9 cellular contexts compared by ENCODE assay signal in genomic region chr1:46130144-46130543, GRCh38. TPM values are rescaled to one million over a fixed set of nuclear protein-coding genes. Genes with fewer than 3 reads are reported as not detected.
DNase-seq lines count a peak whose midpoint lies in the region; ATAC-seq and TF ChIP-seq lines count a peak whose summit lies in the region.
"Had no signal": no experiment of that assay in that cellular context is flagged by ENCODE, and none has a peak within 500 bp of the region (broad histone marks: within the 10 kb centered on the region; RNA-seq: fewer than 3 reads in every experiment).

No MANE protein-coding gene starts in this region.

- 47% methylated on average over 1 of the region's 1 CpG for WGBS in right lobe of liver (ENCODE audit: insufficient coverage, low coverage, low lambda C conversion rate, missing lambda C conversion rate)

- TF ChIP-seq POLR2A in right lobe of liver (IDR thresholded peaks at IDR 0.05) = no peak

- peaks cover 28 to 45% (median 38%) of the 10 kb centered on the region in 10 experiments for H3K4me1 ChIP-seq in BLaER1 treated with 17β-estradiol and CSF1 and Interleukin-3, amounts not matched to agents 10 nM and 100 nM
- H3K4me1 ChIP-seq in right lobe of liver = no peaks in the 10 kb centered on the region

- peak overlapping the region; percentile 100 for H3K27ac Mint-ChIP-seq in nephron
- no peak overlapping the region for H3K27ac Mint-ChIP-seq in activated T-cell treated with anti-CD3 and anti-CD28 coated beads, Interleukin-2, amount 50 U/mL, for 24 hours

- no peaks in the 10 kb centered on the region for H3K27me3 ChIP-seq in BLaER1 treated with 17β-estradiol and CSF1 and Interleukin-3, amounts not matched to agents 10 nM and 100 nM
- H3K27me3 ChIP-seq in right lobe of liver = peaks cover 0 to 21% of the 10 kb centered on the region in 2 donors

- H3K4me1 Mint-ChIP-seq in nephron = peaks cover 48% of the 10 kb centered on the region
- peaks cover 35% of the 10 kb centered on the region for H3K4me1 Mint-ChIP-seq in activated T-cell treated with anti-CD3 and anti-CD28 coated beads, Interleukin-2, amount 50 U/mL, for 24 hours (ENCODE audit: low read depth)

- H3K36me3 Mint-ChIP-seq in nephron (ENCODE audit: low read depth) = peaks cover 8% of the 10 kb centered on the region
- H3K36me3 Mint-ChIP-seq in activated T-cell treated with anti-CD3 and anti-CD28 coated beads, Interleukin-2, amount 50 U/mL, for 24 hours (ENCODE audit: low read depth) = peaks cover 2% of the 10 kb centered on the region

- H3K9me3 Mint-ChIP-seq in nephron = no peaks in the 10 kb centered on the region
- H3K9me3 Mint-ChIP-seq in activated T-cell treated with anti-CD3 and anti-CD28 coated beads, Interleukin-2, amount 50 U/mL, for 24 hours = no peaks in the 10 kb centered on the region

- TF ChIP-seq CTCF in LNCAP (IDR thresholded peaks at IDR 0.05) (peak; percentile 18; the same call in 1 of the 2 replicates), nephron (IDR thresholded peaks at IDR 0.05; ENCODE audit: unreplicated experiment in 3 of 3) (peak in 1 of 3 experiments; percentile 11), right lobe of liver (IDR thresholded peaks at IDR 0.05) (no peak)

- no peaks in the 10 kb centered on the region for H3K9me3 ChIP-seq in BLaER1 treated with 17β-estradiol and CSF1 and Interleukin-3, amounts not matched to agents 10 nM and 100 nM (replicated peaks in 1 of 11)
- no peaks in the 10 kb centered on the region for H3K9me3 ChIP-seq in right lobe of liver

- H3K4me3 Mint-ChIP-seq in nephron = peak overlapping the region; percentile 88 to 92 (median 91)
- H3K4me3 Mint-ChIP-seq in activated T-cell treated with anti-CD3 and anti-CD28 coated beads, Interleukin-2, amount 50 U/mL, for 24 hours = no peak overlapping the region

- peak overlapping the region; percentile 72 to 93 (median 81) for H3K4me2 ChIP-seq in BLaER1 treated with 17β-estradiol and CSF1 and Interleukin-3, amounts not matched to agents 10 nM and 100 nM

- peaks cover 0 to 30% (median 12%) of the 10 kb centered on the region in 11 experiments; a peak in 11 of 22 replicates for H3K36me3 ChIP-seq in BLaER1 treated with 17β-estradiol and CSF1 and Interleukin-3, amounts not matched to agents 10 nM and 100 nM
- no peaks in the 10 kb centered on the region for H3K36me3 ChIP-seq in right lobe of liver

- intact Hi-C loops in right lobe of liver (cut with DNase I) = no loop called here

- peak; percentile 28 for DNase-seq in dermis blood vessel endothelial cell
- DNase-seq in DMS153 (lab: John Stamatoyannopoulos, UW) = no peak
- DNase-seq in activated T-cell treated with anti-CD3 and anti-CD28 coated beads, Interleukin-2, amount 50 U/mL, for 24 hours = no peak
- DNase-seq in right lobe of liver = no peak

- peak overlapping the region; percentile 69 to 99 (median 95); a peak in 21 of 22 replicates for H3K9ac ChIP-seq in BLaER1 treated with 17β-estradiol and CSF1 and Interleukin-3, amounts not matched to agents 10 nM and 100 nM

- H4K20me1 ChIP-seq in BLaER1 treated with 17β-estradiol and CSF1 and Interleukin-3, amounts not matched to agents 10 nM and 100 nM = peaks cover 0 to 13% (median 0%) of the 10 kb centered on the region in 11 experiments; a peak in 5 of 22 replicates

- H3K4me3 ChIP-seq in BLaER1 treated with 17β-estradiol and CSF1 and Interleukin-3, amounts not matched to agents 10 nM and 100 nM = peak overlapping the region; percentile 66 to 95 (median 87)
- H3K4me3 ChIP-seq in right lobe of liver = peak overlapping the region in 1 of 3 donors; percentile 65

- ATAC-seq in GM18907 (IDR thresholded peaks at IDR 0.05; ENCODE audit: unreplicated experiment) = no peak
- ATAC-seq in right lobe of liver = no peak

- H3K27ac ChIP-seq in BLaER1 treated with 17β-estradiol and CSF1 and Interleukin-3, amounts not matched to agents 10 nM and 100 nM = peak overlapping the region in 9 of 11 experiments; percentile 50 to 99 (median 97); a peak in 18 of 22 replicates
- no peak overlapping the region for H3K27ac ChIP-seq in right lobe of liver

- no peaks in the 10 kb centered on the region for H3K27me3 Mint-ChIP-seq in nephron (ENCODE audit: low read depth)
- H3K27me3 Mint-ChIP-seq in activated T-cell treated with anti-CD3 and anti-CD28 coated beads, Interleukin-2, amount 50 U/mL, for 24 hours = peaks cover 66% of the 10 kb centered on the region

RNA-seq across cellular contexts. Expression of gene PIK3R3, which starts 2.3 kb away (rescaled TPM):
- total RNA-seq in dermis blood vessel endothelial cell (15.8 and 21.0 TPM in 2 replicates), right lobe of liver (1 to 10 TPM; 2.0 to 4.3 (median 2.8) TPM)

RNA-seq across cellular contexts. Expression of gene TSPAN1, which starts 44.7 kb away (rescaled TPM):
- total RNA-seq in dermis blood vessel endothelial cell (0.28 and 0.68 TPM in 2 replicates), right lobe of liver (1 to 10 TPM; 2.6 to 6.3 (median 3.6) TPM)

RNA-seq across cellular contexts. Expression of gene P3R3URF, which starts 46.1 kb away (rescaled TPM):
- total RNA-seq in dermis blood vessel endothelial cell (not detected in 2 replicates), right lobe of liver (not detected)
- total RNA-seq: liver had no signal

Comparison
In these comparisons a context has a peak if more than half of its experiments do, and no peak if none do; other contexts are left out.
1. H3K27ac ChIP-seq: peak in BLaER1 treated with 17β-estradiol and CSF1 and Interleukin-3, amounts not matched to agents 10 nM and 100 nM (9 of 11); none in right lobe of liver (0 of 3).